1 cellular context compared by ENCODE assay signal in the genomic region with DNA sequence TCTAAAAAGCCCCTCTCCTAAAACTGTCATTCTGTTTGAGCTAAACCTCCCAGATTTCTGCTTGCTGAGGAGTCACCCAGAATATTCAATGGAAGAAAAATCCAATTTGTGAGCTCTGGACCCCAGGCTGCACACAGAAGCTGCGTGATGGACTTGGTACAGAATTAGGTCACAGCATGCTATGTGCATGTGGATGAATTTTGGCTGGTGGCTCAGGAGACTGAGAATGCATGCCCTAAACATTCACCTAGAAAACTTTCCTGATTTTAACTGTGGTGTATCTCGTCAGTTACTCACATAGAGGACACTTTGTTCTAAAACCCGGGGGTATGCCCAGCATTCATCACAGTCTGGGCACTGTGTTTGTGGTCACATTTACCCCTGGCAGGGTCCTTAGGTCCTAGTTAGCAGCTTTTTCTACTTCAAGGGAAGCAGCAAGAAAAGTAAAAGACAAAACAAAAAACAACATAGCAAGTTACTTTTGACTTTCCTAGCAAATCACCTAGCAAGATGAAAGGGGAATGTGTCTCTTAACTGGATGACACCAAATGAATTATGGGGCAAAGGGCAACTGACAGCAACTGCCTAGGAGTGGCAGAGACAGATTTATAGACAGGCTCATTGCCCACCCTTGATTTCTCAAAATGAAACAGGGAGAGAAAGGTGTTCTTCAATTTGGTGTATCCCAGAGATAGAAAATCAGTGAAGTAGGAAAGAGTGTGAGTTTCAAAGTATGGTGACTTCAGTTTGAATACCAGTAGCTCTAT.
TF ChIP-seq lines count a peak whose summit lies in the region.

No MANE protein-coding gene starts in this region.

TF ChIP-seq in HepG2, 621 proteins besides CTCF, POLR2A, EP300 and RAD21 (continues in another document):
- TF ChIP-seq, protein P1, sequence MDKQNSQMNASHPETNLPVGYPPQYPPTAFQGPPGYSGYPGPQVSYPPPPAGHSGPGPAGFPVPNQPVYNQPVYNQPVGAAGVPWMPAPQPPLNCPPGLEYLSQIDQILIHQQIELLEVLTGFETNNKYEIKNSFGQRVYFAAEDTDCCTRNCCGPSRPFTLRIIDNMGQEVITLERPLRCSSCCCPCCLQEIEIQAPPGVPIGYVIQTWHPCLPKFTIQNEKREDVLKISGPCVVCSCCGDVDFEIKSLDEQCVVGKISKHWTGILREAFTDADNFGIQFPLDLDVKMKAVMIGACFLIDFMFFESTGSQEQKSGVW (CRISPR knock-in tag; IDR thresholded peaks at IDR 0.05; ENCODE audit: borderline replicate concordance) = no peak
- TF ChIP-seq PTBP1 (IDR thresholded peaks at IDR 0.05; ENCODE audit: low read depth, low read length, poor library complexity, severe bottlenecking) (no peak), FOSL2 (CRISPR knock-in tag; IDR thresholded peaks at IDR 0.05) (peak; percentile 19; the same call in 1 of the 2 replicates), BCL6 (CRISPR knock-in tag; IDR thresholded peaks at IDR 0.05) (peak; percentile 19; the same call in 1 of the 2 replicates), ZNF615 (CRISPR knock-in tag; IDR thresholded peaks at IDR 0.05; ENCODE audit: borderline replicate concordance) (no peak), STAG1 (CRISPR knock-in tag; IDR thresholded peaks at IDR 0.05) (no peak), ZNF331 (CRISPR knock-in tag; IDR thresholded peaks at IDR 0.05) (no peak), NRL (CRISPR knock-in tag; IDR thresholded peaks at IDR 0.05; ENCODE audit: borderline replicate concordance) (no peak), SKI (IDR thresholded peaks at IDR 0.05; ENCODE audit: partially characterized antibody) (no peak), CREM (IDR thresholded peaks at IDR 0.05) (peak; percentile 6; the same call in 1 of the 2 replicates), CREM (CRISPR knock-in tag; IDR thresholded peaks at IDR 0.05) (no peak), ZNF484 (CRISPR knock-in tag; IDR thresholded peaks at IDR 0.05; ENCODE audit: borderline replicate concordance, low read depth) (no peak), RARA (CRISPR knock-in tag; IDR thresholded peaks at IDR 0.05) (peak; percentile 53; the same call in 1 of the 2 replicates), ATF7 (IDR thresholded peaks at IDR 0.05) (no peak), ATF7 (CRISPR knock-in tag; IDR thresholded peaks at IDR 0.05) (no peak), FOXP1 (IDR thresholded peaks at IDR 0.05) (no peak), FOXP1 (CRISPR knock-in tag; IDR thresholded peaks at IDR 0.05) (peak; percentile 26; the same call in 1 of the 2 replicates), ZNF549 (CRISPR knock-in tag; IDR thresholded peaks at IDR 0.05) (no peak), RXRB (CRISPR knock-in tag; IDR thresholded peaks at IDR 0.05; ENCODE audit: borderline replicate concordance) (peak; percentile 40; the same call in 1 of the 2 replicates), ZSCAN9 (CRISPR knock-in tag; IDR thresholded peaks at IDR 0.05; ENCODE audit: borderline replicate concordance) (no peak), CEBPG (CRISPR knock-in tag; IDR thresholded peaks at IDR 0.05) (peak; percentile 37; the same call in 1 of the 2 replicates), SMAD3 (CRISPR knock-in tag; IDR thresholded peaks at IDR 0.05) (0 out of 2 replicates have a peak, but pooled peaks have one; percentile 5), PPARG (CRISPR knock-in tag; conservative IDR thresholded peaks at IDR 0.05) (peak; percentile 68), ZNF160 (CRISPR knock-in tag; IDR thresholded peaks at IDR 0.05) (peak; percentile 66), TCF7 (IDR thresholded peaks at IDR 0.05; ENCODE audit: low read depth) (no peak), ZSCAN20 (CRISPR knock-in tag; IDR thresholded peaks at IDR 0.05; ENCODE audit: borderline replicate concordance) (no peak), TOPORS (CRISPR knock-in tag; IDR thresholded peaks at IDR 0.05) (no peak), MEF2D (CRISPR knock-in tag; IDR thresholded peaks at IDR 0.05) (no peak), POGZ (CRISPR knock-in tag; IDR thresholded peaks at IDR 0.05) (peak; percentile 29; the same call in 1 of the 2 replicates), STAT5B (CRISPR knock-in tag; IDR thresholded peaks at IDR 0.05) (no peak), PHF21A (CRISPR knock-in tag; IDR thresholded peaks at IDR 0.05) (0 out of 2 replicates have a peak, but pooled peaks have one; percentile 5), TCF12 (IDR thresholded peaks at IDR 0.05) (no peak), TCF12 (CRISPR knock-in tag; IDR thresholded peaks at IDR 0.05) (0 out of 2 replicates have a peak, but pooled peaks have one; percentile 50), TARDBP (CRISPR knock-in tag; IDR thresholded peaks at IDR 0.05) (peak; percentile 4; the same call in 1 of the 2 replicates), NR1H2 (CRISPR knock-in tag; IDR thresholded peaks at IDR 0.05; ENCODE audit: borderline replicate concordance, low read depth) (no peak), SOX13 (IDR thresholded peaks at IDR 0.05) (no peak), SOX13 (CRISPR knock-in tag; conservative IDR thresholded peaks at IDR 0.05 in 1 of 2, IDR thresholded peaks at IDR 0.05 in 1 of 2) (no peak), ETV5 (CRISPR knock-in tag; IDR thresholded peaks at IDR 0.05; ENCODE audit: borderline replicate concordance) (peak; percentile 23; the same call in 1 of the 2 replicates), ZBTB21 (CRISPR knock-in tag; IDR thresholded peaks at IDR 0.05) (no peak), HOXA3 (CRISPR knock-in tag; IDR thresholded peaks at IDR 0.05) (peak; percentile 38; the same call in 1 of the 2 replicates), ZNF792 (CRISPR knock-in tag; IDR thresholded peaks at IDR 0.05) (peak; percentile 36; the same call in 1 of the 2 replicates), SOX6 (IDR thresholded peaks at IDR 0.05) (no peak), SOX6 (CRISPR knock-in tag; IDR thresholded peaks at IDR 0.05) (0 out of 2 replicates have a peak, but pooled peaks have one; percentile 7), SALL1 (CRISPR knock-in tag; IDR thresholded peaks at IDR 0.05) (peak; percentile 20; the same call in 1 of the 2 replicates), ZFYVE20 (CRISPR knock-in tag; IDR thresholded peaks at IDR 0.05; ENCODE audit: borderline replicate concordance, low read depth) (no peak), HDAC2 (CRISPR knock-in tag; IDR thresholded peaks at IDR 0.05) (peak; percentile 53; the same call in 1 of the 2 replicates), ZFY (CRISPR knock-in tag; IDR thresholded peaks at IDR 0.05) (no peak), MYC (CRISPR knock-in tag; IDR thresholded peaks at IDR 0.05; ENCODE audit: borderline replicate concordance) (peak; percentile 53; the same call in 1 of the 2 replicates), MED1 (CRISPR knock-in tag; IDR thresholded peaks at IDR 0.05) (peak; percentile 83), ZNF614 (CRISPR knock-in tag; IDR thresholded peaks at IDR 0.05; ENCODE audit: borderline replicate concordance) (0 out of 2 replicates have a peak, but pooled peaks have one; percentile 20), KDM6A (CRISPR knock-in tag; IDR thresholded peaks at IDR 0.05; ENCODE audit: low read depth) (peak; percentile 67), PAX8 (CRISPR knock-in tag; IDR thresholded peaks at IDR 0.05; ENCODE audit: borderline replicate concordance) (no peak), HNRNPUL1 (IDR thresholded peaks at IDR 0.05; ENCODE audit: low read depth, low read length) (no peak), ZNF232 (CRISPR knock-in tag; IDR thresholded peaks at IDR 0.05; ENCODE audit: borderline replicate concordance) (no peak)
- TF ChIP-seq, protein P2, sequence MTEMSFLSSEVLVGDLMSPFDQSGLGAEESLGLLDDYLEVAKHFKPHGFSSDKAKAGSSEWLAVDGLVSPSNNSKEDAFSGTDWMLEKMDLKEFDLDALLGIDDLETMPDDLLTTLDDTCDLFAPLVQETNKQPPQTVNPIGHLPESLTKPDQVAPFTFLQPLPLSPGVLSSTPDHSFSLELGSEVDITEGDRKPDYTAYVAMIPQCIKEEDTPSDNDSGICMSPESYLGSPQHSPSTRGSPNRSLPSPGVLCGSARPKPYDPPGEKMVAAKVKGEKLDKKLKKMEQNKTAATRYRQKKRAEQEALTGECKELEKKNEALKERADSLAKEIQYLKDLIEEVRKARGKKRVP (CRISPR knock-in tag; IDR thresholded peaks at IDR 0.05) = 0 out of 4 replicates have a peak, but pooled peaks of 1 of the 2 experiments have one; percentile 23
- TF ChIP-seq, protein P3, sequence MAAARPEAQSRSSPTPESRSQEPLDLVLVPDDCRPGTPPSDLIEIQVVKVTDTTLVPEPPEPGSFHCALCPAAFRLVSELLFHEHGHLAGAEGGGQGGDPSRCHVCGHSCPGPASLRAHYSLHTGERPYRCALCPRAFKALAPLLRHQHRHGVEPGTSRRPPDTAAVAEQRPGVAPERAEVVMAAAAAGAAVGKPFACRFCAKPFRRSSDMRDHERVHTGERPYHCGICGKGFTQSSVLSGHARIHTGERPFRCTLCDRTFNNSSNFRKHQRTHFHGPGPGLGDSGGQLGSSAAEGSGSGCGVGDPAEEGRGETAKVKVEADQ (CRISPR knock-in tag; IDR thresholded peaks at IDR 0.05; ENCODE audit: borderline replicate concordance) = no peak
- TF ChIP-seq, protein P4, sequence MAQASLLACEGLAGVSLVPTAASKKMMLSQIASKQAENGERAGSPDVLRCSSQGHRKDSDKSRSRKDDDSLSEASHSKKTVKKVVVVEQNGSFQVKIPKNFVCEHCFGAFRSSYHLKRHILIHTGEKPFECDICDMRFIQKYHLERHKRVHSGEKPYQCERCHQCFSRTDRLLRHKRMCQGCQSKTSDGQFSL (CRISPR knock-in tag; IDR thresholded peaks at IDR 0.05) = no peak
- TF ChIP-seq, protein P5, sequence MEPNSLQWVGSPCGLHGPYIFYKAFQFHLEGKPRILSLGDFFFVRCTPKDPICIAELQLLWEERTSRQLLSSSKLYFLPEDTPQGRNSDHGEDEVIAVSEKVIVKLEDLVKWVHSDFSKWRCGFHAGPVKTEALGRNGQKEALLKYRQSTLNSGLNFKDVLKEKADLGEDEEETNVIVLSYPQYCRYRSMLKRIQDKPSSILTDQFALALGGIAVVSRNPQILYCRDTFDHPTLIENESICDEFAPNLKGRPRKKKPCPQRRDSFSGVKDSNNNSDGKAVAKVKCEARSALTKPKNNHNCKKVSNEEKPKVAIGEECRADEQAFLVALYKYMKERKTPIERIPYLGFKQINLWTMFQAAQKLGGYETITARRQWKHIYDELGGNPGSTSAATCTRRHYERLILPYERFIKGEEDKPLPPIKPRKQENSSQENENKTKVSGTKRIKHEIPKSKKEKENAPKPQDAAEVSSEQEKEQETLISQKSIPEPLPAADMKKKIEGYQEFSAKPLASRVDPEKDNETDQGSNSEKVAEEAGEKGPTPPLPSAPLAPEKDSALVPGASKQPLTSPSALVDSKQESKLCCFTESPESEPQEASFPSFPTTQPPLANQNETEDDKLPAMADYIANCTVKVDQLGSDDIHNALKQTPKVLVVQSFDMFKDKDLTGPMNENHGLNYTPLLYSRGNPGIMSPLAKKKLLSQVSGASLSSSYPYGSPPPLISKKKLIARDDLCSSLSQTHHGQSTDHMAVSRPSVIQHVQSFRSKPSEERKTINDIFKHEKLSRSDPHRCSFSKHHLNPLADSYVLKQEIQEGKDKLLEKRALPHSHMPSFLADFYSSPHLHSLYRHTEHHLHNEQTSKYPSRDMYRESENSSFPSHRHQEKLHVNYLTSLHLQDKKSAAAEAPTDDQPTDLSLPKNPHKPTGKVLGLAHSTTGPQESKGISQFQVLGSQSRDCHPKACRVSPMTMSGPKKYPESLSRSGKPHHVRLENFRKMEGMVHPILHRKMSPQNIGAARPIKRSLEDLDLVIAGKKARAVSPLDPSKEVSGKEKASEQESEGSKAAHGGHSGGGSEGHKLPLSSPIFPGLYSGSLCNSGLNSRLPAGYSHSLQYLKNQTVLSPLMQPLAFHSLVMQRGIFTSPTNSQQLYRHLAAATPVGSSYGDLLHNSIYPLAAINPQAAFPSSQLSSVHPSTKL (CRISPR knock-in tag; IDR thresholded peaks at IDR 0.05) = peak; percentile 62
- TF ChIP-seq, protein P6, sequence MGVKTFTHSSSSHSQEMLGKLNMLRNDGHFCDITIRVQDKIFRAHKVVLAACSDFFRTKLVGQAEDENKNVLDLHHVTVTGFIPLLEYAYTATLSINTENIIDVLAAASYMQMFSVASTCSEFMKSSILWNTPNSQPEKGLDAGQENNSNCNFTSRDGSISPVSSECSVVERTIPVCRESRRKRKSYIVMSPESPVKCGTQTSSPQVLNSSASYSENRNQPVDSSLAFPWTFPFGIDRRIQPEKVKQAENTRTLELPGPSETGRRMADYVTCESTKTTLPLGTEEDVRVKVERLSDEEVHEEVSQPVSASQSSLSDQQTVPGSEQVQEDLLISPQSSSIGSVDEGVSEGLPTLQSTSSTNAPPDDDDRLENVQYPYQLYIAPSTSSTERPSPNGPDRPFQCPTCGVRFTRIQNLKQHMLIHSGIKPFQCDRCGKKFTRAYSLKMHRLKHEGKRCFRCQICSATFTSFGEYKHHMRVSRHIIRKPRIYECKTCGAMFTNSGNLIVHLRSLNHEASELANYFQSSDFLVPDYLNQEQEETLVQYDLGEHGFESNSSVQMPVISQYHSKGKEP (CRISPR knock-in tag; IDR thresholded peaks at IDR 0.05) = no peak
- TF ChIP-seq, protein P7, sequence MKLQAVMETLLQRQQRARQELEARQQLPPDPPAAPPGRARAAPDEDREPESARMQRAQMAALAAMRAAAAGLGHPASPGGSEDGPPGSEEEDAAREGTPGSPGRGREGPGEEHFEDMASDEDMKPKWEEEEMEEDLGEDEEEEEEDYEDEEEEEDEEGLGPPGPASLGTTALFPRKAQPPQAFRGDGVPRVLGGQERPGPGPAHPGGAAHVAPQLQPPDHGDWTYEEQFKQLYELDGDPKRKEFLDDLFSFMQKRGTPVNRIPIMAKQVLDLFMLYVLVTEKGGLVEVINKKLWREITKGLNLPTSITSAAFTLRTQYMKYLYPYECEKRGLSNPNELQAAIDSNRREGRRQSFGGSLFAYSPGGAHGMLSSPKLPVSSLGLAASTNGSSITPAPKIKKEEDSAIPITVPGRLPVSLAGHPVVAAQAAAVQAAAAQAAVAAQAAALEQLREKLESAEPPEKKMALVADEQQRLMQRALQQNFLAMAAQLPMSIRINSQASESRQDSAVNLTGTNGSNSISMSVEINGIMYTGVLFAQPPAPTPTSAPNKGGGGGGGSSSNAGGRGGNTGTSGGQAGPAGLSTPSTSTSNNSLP (IDR thresholded peaks at IDR 0.05; ENCODE audit: low read depth, low read length) = peak; percentile 27; the same call in 1 of the 2 replicates
- TF ChIP-seq, protein P8, sequence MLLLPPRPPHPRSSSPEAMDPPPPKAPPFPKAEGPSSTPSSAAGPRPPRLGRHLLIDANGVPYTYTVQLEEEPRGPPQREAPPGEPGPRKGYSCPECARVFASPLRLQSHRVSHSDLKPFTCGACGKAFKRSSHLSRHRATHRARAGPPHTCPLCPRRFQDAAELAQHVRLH (CRISPR knock-in tag; IDR thresholded peaks at IDR 0.05; ENCODE audit: borderline replicate concordance, low read depth) = no peak
- TF ChIP-seq, protein P9, sequence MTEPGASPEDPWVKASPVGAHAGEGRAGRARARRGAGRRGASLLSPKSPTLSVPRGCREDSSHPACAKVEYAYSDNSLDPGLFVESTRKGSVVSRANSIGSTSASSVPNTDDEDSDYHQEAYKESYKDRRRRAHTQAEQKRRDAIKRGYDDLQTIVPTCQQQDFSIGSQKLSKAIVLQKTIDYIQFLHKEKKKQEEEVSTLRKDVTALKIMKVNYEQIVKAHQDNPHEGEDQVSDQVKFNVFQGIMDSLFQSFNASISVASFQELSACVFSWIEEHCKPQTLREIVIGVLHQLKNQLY (CRISPR knock-in tag; IDR thresholded peaks at IDR 0.05) = peak; percentile 98
- TF ChIP-seq, protein P10, sequence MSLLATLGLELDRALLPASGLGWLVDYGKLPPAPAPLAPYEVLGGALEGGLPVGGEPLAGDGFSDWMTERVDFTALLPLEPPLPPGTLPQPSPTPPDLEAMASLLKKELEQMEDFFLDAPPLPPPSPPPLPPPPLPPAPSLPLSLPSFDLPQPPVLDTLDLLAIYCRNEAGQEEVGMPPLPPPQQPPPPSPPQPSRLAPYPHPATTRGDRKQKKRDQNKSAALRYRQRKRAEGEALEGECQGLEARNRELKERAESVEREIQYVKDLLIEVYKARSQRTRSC (CRISPR knock-in tag; IDR thresholded peaks at IDR 0.05; ENCODE audit: low read depth) = no peak
